ENCODE assay signal across 1 cellular context in genomic region chr2:151953467-151953866, GRCh38.
TF ChIP-seq lines count a peak whose summit lies in the region.

No MANE protein-coding gene starts in this region.

TF ChIP-seq in HepG2, 621 proteins besides CTCF, POLR2A, EP300 and RAD21 (continued from another document):
- no peak for TF ChIP-seq TFDP2 (CRISPR knock-in tag; IDR thresholded peaks at IDR 0.05)
